Comparison of ENCODE assay signal across 16 cellular contexts in the genomic region with DNA sequence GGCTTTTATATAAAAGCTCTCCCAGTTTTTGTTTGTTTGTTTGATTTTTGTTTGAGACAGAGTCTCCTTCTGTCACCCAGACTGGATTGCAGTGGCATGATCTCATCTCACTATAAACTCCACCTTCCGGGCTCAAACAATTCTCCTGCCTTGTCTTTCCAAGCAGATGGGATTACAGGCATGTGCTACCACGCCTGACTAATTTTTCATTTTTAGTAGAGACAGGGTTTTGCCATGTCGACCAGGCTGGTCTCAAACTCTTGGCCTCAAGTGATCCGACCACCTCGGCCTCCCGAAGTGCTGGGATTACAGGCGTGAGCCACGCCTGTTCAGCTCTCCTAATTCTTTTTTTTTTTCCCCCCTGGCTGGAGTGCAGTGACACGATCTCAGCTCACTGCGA. TPM values are rescaled to one million over a fixed set of nuclear protein-coding genes. Genes with fewer than 3 reads are reported as not detected.
"Had no signal": no experiment of that assay in that cellular context is flagged by ENCODE, and none has a peak within 500 bp of the region (broad histone marks: within the 10 kb centered on the region; RNA-seq: fewer than 3 reads in every experiment).

No MANE protein-coding gene starts in this region.

- FAIRE-seq: urothelium cell line had no signal

- H3K9me3 Mint-ChIP-seq: activated CD4-positive, alpha-beta memory T cell treated with anti-CD3 and anti-CD28 coated beads for 36 hours; activated naive CD4-positive, alpha-beta T cell treated with anti-CD3 and anti-CD28 coated beads, Interleukin-2, amount 50 U/mL, for 72 hours; activated T-cell treated with anti-CD3 and anti-CD28 coated beads, Interleukin-2, amount 50 U/mL, for 4 hours; immature natural killer cell; nephron progenitor cell; stimulated activated naive CD8-positive, alpha-beta T cell treated with anti-CD3 and anti-CD28 coated beads, Interleukin-15, amount 100 ng/mL, for 72 hours; T-helper 1 cell treated with Interleukin-12 subunit alpha and Interleukin-12 subunit beta and Interleukin-4 antibody, amounts not matched to agents 30 μg/mL and 1 μg/mL, for 36 hours had no signal

- H3K27me3 ChIP-seq: testis had no signal

- H3K4me3 ChIP-seq: esophagus muscularis mucosa, mucosa of descending colon, testis had no signal

- H3K27ac Mint-ChIP-seq: activated CD4-positive, alpha-beta memory T cell treated with anti-CD3 and anti-CD28 coated beads for 36 hours; activated naive CD4-positive, alpha-beta T cell treated with anti-CD3 and anti-CD28 coated beads, Interleukin-2, amount 50 U/mL, for 72 hours; immature natural killer cell; nephron progenitor cell; stimulated activated naive CD8-positive, alpha-beta T cell treated with anti-CD3 and anti-CD28 coated beads, Interleukin-15, amount 100 ng/mL, for 72 hours; T-helper 1 cell treated with Interleukin-12 subunit alpha and Interleukin-12 subunit beta and Interleukin-4 antibody, amounts not matched to agents 30 μg/mL and 1 μg/mL, for 36 hours had no signal

- H3K36me3 ChIP-seq: esophagus muscularis mucosa had no signal

- H3K36me3 Mint-ChIP-seq: activated CD4-positive, alpha-beta memory T cell treated with anti-CD3 and anti-CD28 coated beads for 36 hours; activated naive CD4-positive, alpha-beta T cell treated with anti-CD3 and anti-CD28 coated beads, Interleukin-2, amount 50 U/mL, for 72 hours; immature natural killer cell had no signal

- H3K4me3 Mint-ChIP-seq: activated CD4-positive, alpha-beta memory T cell treated with anti-CD3 and anti-CD28 coated beads for 36 hours; activated T-cell treated with anti-CD3 and anti-CD28 coated beads, Interleukin-2, amount 50 U/mL, for 4 hours; immature natural killer cell; nephron progenitor cell; stimulated activated naive CD8-positive, alpha-beta T cell treated with anti-CD3 and anti-CD28 coated beads, Interleukin-15, amount 100 ng/mL, for 72 hours; T-helper 1 cell treated with Interleukin-12 subunit alpha and Interleukin-12 subunit beta and Interleukin-4 antibody, amounts not matched to agents 30 μg/mL and 1 μg/mL, for 36 hours had no signal

- DNase-seq: activated CD4-positive, alpha-beta T cell treated with anti-CD3 and anti-CD28 coated beads for 1 hour; activated effector memory CD4-positive, alpha-beta T cell treated with anti-CD3 and anti-CD28 coated beads, Interleukin-2, amount 50 U/mL, for 16 hours; activated T-cell treated with anti-CD3 and anti-CD28 coated beads, Interleukin-2, amount 50 U/mL, for 4 hours; immature natural killer cell; left colon; mammary epithelial cell; mucosa of descending colon; nephron progenitor cell; stimulated activated CD4-positive, alpha-beta T cell treated with anti-CD3 and anti-CD28 coated beads, Interleukin-4, amount 100 ng/mL, for 4 hours; stimulated activated naive CD8-positive, alpha-beta T cell treated with anti-CD3 and anti-CD28 coated beads, Interleukin-15, amount 100 ng/mL, for 72 hours; testis had no signal

- H3K9me3 ChIP-seq: esophagus muscularis mucosa, mucosa of descending colon, testis had no signal

- ATAC-seq: activated naive CD4-positive, alpha-beta T cell treated with anti-CD3 and anti-CD28 coated beads, Interleukin-2, amount 50 U/mL, for 72 hours; activated T-cell treated with anti-CD3 and anti-CD28 coated beads, Interleukin-2, amount 50 U/mL, for 4 hours; left colon; stimulated activated naive CD8-positive, alpha-beta T cell treated with anti-CD3 and anti-CD28 coated beads, Interleukin-15, amount 100 ng/mL, for 72 hours had no signal

- H3K27ac ChIP-seq: esophagus muscularis mucosa, testis had no signal

RNA-seq across cellular contexts. Expression of a gene that starts 4.4 kb away (rescaled TPM):
- total RNA-seq: esophagus muscularis mucosa had no signal
